19 cellular contexts compared by ENCODE assay signal in genomic region chr4:128335541-128335940, GRCh38. TPM values are rescaled to one million over a fixed set of nuclear protein-coding genes. Genes with fewer than 3 reads are reported as not detected.
DNase-seq lines count a peak whose midpoint lies in the region; ATAC-seq and TF ChIP-seq lines count a peak whose summit lies in the region.
"Had no signal": no experiment of that assay in that cellular context is flagged by ENCODE, and none has a peak within 500 bp of the region (broad histone marks: within the 10 kb centered on the region; RNA-seq: fewer than 3 reads in every experiment).

No MANE protein-coding gene starts in this region.

- H3K27ac Mint-ChIP-seq in chondrocyte (ENCODE audit: unreplicated experiment), result peak overlapping the region; percentile 24
- no peak overlapping the region for H3K27ac Mint-ChIP-seq in activated T-helper 1 cell treated with anti-CD3 and anti-CD28 coated beads, Interleukin-12 subunit alpha, Interleukin-12 subunit beta, Interleukin-2, Interleukin-4 antibody, amounts not matched to agents 30 ng/mL and 10 ng/mL and 1 ng/mL, durations not matched to agents 14 hours and 24 hours and 36 hours
- H3K27ac Mint-ChIP-seq: CD14-positive monocyte; CD4-positive, alpha-beta memory T cell; HFFc6; IgD-negative memory B cell had no signal

- H3K4me1 Mint-ChIP-seq in chondrocyte (ENCODE audit: low read depth), result peaks cover 47% of the 10 kb centered on the region
- H3K4me1 Mint-ChIP-seq in activated T-helper 1 cell treated with anti-CD3 and anti-CD28 coated beads, Interleukin-12 subunit alpha, Interleukin-12 subunit beta, Interleukin-2, Interleukin-4 antibody, amounts not matched to agents 30 ng/mL and 10 ng/mL and 1 ng/mL, durations not matched to agents 14 hours and 24 hours and 36 hours (ENCODE audit: low read depth), result no peaks in the 10 kb centered on the region
- H3K4me1 Mint-ChIP-seq: CD4-positive, alpha-beta memory T cell; IgD-negative memory B cell had no signal

- no peaks in the 10 kb centered on the region for H3K27me3 Mint-ChIP-seq in chondrocyte (ENCODE audit: low read depth)
- no peaks in the 10 kb centered on the region for H3K27me3 Mint-ChIP-seq in activated T-helper 1 cell treated with anti-CD3 and anti-CD28 coated beads, Interleukin-12 subunit alpha, Interleukin-12 subunit beta, Interleukin-2, Interleukin-4 antibody, amounts not matched to agents 30 ng/mL and 10 ng/mL and 1 ng/mL, durations not matched to agents 14 hours and 24 hours and 36 hours (ENCODE audit: insufficient read depth)
- H3K27me3 Mint-ChIP-seq: CD4-positive, alpha-beta memory T cell; IgD-negative memory B cell had no signal

- H3K9me3 Mint-ChIP-seq in chondrocyte (ENCODE audit: low read depth), result peaks cover 2% of the 10 kb centered on the region
- H3K9me3 Mint-ChIP-seq in activated T-helper 1 cell treated with anti-CD3 and anti-CD28 coated beads, Interleukin-12 subunit alpha, Interleukin-12 subunit beta, Interleukin-2, Interleukin-4 antibody, amounts not matched to agents 30 ng/mL and 10 ng/mL and 1 ng/mL, durations not matched to agents 14 hours and 24 hours and 36 hours, result peaks cover 4% of the 10 kb centered on the region
- H3K9me3 Mint-ChIP-seq: HFFc6 had no signal

- no peak for ATAC-seq in HG03457 (IDR thresholded peaks at IDR 0.05; ENCODE audit: unreplicated experiment)
- ATAC-seq: A549, HCT116, HepG2 had no signal

- DNase-seq in EL (peak; percentile 38), HCEC 1CT (peak; percentile 28), chondrocyte (ENCODE audit: low spot score) (no peak), iris pigment epithelial cell (ENCODE audit: low read depth) (peak; percentile 67), GOT3 (lab: John Stamatoyannopoulos, UW) (no peak), DMS79 treated with DMSO at 0.1 percent for 48 hours (lab: John Stamatoyannopoulos, UW) (no peak)
- DNase-seq in activated T-helper 1 cell treated with anti-CD3 and anti-CD28 coated beads, Interleukin-12 subunit alpha, Interleukin-12 subunit beta, Interleukin-2, Interleukin-4 antibody, amounts not matched to agents 30 ng/mL and 10 ng/mL and 1 ng/mL, durations not matched to agents 14 hours and 24 hours and 36 hours (ENCODE audit: low spot score), result no peak
- DNase-seq: CD4-positive, alpha-beta memory T cell; DMS153; DMS79; GM23248; HFFc6; KBM-7 had no signal

- no peak overlapping the region for H3K4me3 Mint-ChIP-seq in chondrocyte (ENCODE audit: unreplicated experiment)
- H3K4me3 Mint-ChIP-seq in activated T-helper 1 cell treated with anti-CD3 and anti-CD28 coated beads, Interleukin-12 subunit alpha, Interleukin-12 subunit beta, Interleukin-2, Interleukin-4 antibody, amounts not matched to agents 30 ng/mL and 10 ng/mL and 1 ng/mL, durations not matched to agents 14 hours and 24 hours and 36 hours, result no peak overlapping the region
- H3K4me3 Mint-ChIP-seq: CD14-positive monocyte; CD4-positive, alpha-beta memory T cell; HFFc6; IgD-negative memory B cell had no signal

- H3K36me3 Mint-ChIP-seq in chondrocyte (ENCODE audit: low read depth), result peaks cover 1% of the 10 kb centered on the region
- no peaks in the 10 kb centered on the region for H3K36me3 Mint-ChIP-seq in activated T-helper 1 cell treated with anti-CD3 and anti-CD28 coated beads, Interleukin-12 subunit alpha, Interleukin-12 subunit beta, Interleukin-2, Interleukin-4 antibody, amounts not matched to agents 30 ng/mL and 10 ng/mL and 1 ng/mL, durations not matched to agents 14 hours and 24 hours and 36 hours (ENCODE audit: low read depth)
- H3K36me3 Mint-ChIP-seq: CD14-positive monocyte; CD4-positive, alpha-beta memory T cell had no signal

- intact Hi-C loops in activated T-helper 1 cell treated with anti-CD3 and anti-CD28 coated beads, Interleukin-12 subunit alpha, Interleukin-12 subunit beta, Interleukin-2, Interleukin-4 antibody, amounts not matched to agents 30 ng/mL and 10 ng/mL and 1 ng/mL, durations not matched to agents 14 hours and 24 hours and 36 hours (cut with micrococcal nuclease), result no loop called here

- TF ChIP-seq CTCF in chondrocyte (IDR thresholded peaks at IDR 0.05), result no peak

RNA-seq across cellular contexts. Expression of gene PGRMC2, which starts 47.9 kb away (rescaled TPM):
- 136 to 138 TPM (median 136 TPM) in 3 replicates for total RNA-seq in chondrocyte
- total RNA-seq in activated T-helper 1 cell treated with anti-CD3 and anti-CD28 coated beads, Interleukin-12 subunit alpha, Interleukin-12 subunit beta, Interleukin-2, Interleukin-4 antibody, amounts not matched to agents 30 ng/mL and 10 ng/mL and 1 ng/mL, durations not matched to agents 14 hours and 24 hours and 36 hours, result 43.4 and 45.8 TPM in 2 replicates

Comparison
In these comparisons a context has a peak if more than half of its experiments do, and no peak if none do; other contexts are left out.
1. DNase-seq: peak in EL (single experiment), HCEC 1CT (single experiment) and iris pigment epithelial cell (single experiment); none in chondrocyte (single experiment), GOT3 (single experiment), activated T-helper 1 cell treated with anti-CD3 and anti-CD28 coated beads, Interleukin-12 subunit alpha, Interleukin-12 subunit beta, Interleukin-2, Interleukin-4 antibody, amounts not matched to agents 30 ng/mL and 10 ng/mL and 1 ng/mL, durations not matched to agents 14 hours and 24 hours and 36 hours (single experiment) and DMS79 treated with DMSO at 0.1 percent for 48 hours (single experiment).